In the genomic region with DNA sequence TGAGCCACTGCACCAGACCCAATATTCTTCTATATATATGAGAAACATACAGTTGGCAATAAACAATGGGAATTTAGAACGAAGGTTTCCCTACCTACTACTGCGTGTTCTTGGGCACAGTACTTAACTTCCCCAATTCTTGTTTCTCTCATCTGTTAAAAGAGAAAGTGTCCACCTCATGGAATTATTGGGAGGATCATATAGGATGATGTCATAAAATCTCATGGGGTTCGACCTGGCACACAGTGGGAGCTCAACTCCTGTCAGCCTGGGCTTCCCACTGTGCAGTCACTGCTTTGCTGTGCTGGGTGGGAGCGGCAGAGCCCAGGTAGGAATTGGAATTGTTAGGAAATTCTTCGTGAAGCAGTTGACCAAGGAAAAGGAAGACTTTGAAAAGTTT, we compare ENCODE assay signal across 27 cellular contexts.
"Had no signal": no experiment of that assay in that cellular context is flagged by ENCODE, and none has a peak within 500 bp of the region (broad histone marks: within the 10 kb centered on the region; RNA-seq: fewer than 3 reads in every experiment).

No MANE protein-coding gene starts in this region.

- H3K9me3 ChIP-seq: suprapubic skin, testis, thoracic aorta, thyroid gland, tibial artery, tibial nerve, transverse colon, upper lobe of left lung, upper lobe of right lung, uterus, vagina had no signal

- ATAC-seq: stimulated activated effector memory CD8-positive, alpha-beta T cell treated with anti-CD3 and anti-CD28 coated beads, Interleukin-12 subunit alpha, Interleukin-12 subunit beta, amount 100 ng/mL, for 72 hours; stimulated activated memory B cell treated with anti-CD40 and anti-IgM and Interleukin-4, amounts not matched to agents 10 μg/mL and 1 μg/mL and 100 μg/mL, for 72 hours; stimulated activated naive B cell treated with anti-CD40 and anti-IgM and Interleukin-4, amounts not matched to agents 10 μg/mL and 1 μg/mL and 100 μg/mL, for 72 hours; stimulated activated naive CD8-positive, alpha-beta T cell treated with anti-CD3 and anti-CD28 coated beads, Interleukin-15, amount 100 ng/mL, for 72 hours; stimulated activated naive CD8-positive, alpha-beta T cell treated with anti-CD3 and anti-CD28 coated beads, Interleukin-15, Interleukin-2, amounts not matched to agents 100 U/mL and 50 U/mL, for 24 hours; upper lobe of right lung had no signal

- H3K4me1 ChIP-seq: stomach, suprapubic skin, testis, tibial artery, upper lobe of left lung, upper lobe of right lung, uterus, vagina had no signal

- H3K4me3 ChIP-seq: stomach, suprapubic skin, testis, thoracic aorta, thyroid gland, tibial artery, tibial nerve, transverse colon, upper lobe of left lung, upper lobe of right lung, uterus, vagina had no signal

- DNase-seq: stimulated activated CD4-positive, alpha-beta T cell treated with anti-CD3 and anti-CD28 coated beads, Interleukin-2, amount 100 ng/mL, for 48 hours; stimulated activated CD4-positive, alpha-beta T cell treated with anti-CD3 and anti-CD28 coated beads, Interleukin-4, amount 100 ng/mL, for 1 hour; stimulated activated CD4-positive, alpha-beta T cell treated with anti-CD3 and anti-CD28 coated beads, Interleukin-4, amount 100 ng/mL, for 24 hours; stimulated activated CD4-positive, alpha-beta T cell treated with anti-CD3 and anti-CD28 coated beads, Interleukin-4, amount 100 ng/mL, for 4 hours; stimulated activated CD8-positive, alpha-beta memory T cell treated with anti-CD3 and anti-CD28 coated beads, Interleukin-4, amount 100 ng/mL, for 48 hours; stimulated activated naive B cell treated with anti-CD40 and anti-IgM and Interleukin-4, amounts not matched to agents 10 μg/mL and 1 μg/mL and 100 μg/mL, for 72 hours; stimulated activated naive CD4-positive, alpha-beta T cell; stimulated activated naive CD4-positive, alpha-beta T cell treated with Interleukin-2 at 50 U/mL for 16 hours; stimulated activated naive CD8-positive, alpha-beta T cell treated with anti-CD3 and anti-CD28 coated beads, Interleukin-15, amount 100 ng/mL, for 72 hours; stimulated activated naive CD8-positive, alpha-beta T cell treated with anti-CD3 and anti-CD28 coated beads, Interleukin-15, Interleukin-2, amounts not matched to agents 100 U/mL and 50 U/mL, for 24 hours; stomach; substantia nigra; testis; thyroid gland; tibial artery; transverse colon; trophoblast cell; upper lobe of left lung; upper lobe of right lung; uterus had no signal

- H3K27ac ChIP-seq: stomach, suprapubic skin, testis, thoracic aorta, thyroid gland, tibial artery, tibial nerve, transverse colon, upper lobe of left lung, upper lobe of right lung, uterus, vagina had no signal

- H3K36me3 ChIP-seq: stomach, suprapubic skin, thoracic aorta, thyroid gland, tibial artery, tibial nerve, transverse colon, upper lobe of left lung, upper lobe of right lung, uterus, vagina had no signal

- H3K27me3 ChIP-seq: testis, thyroid gland, tibial nerve, transverse colon, upper lobe of left lung, upper lobe of right lung, uterus, vagina had no signal

- FAIRE-seq: urothelium cell line had no signal
